ENCODE assay signal across 1 cellular context in genomic region chr4:30754021-30754420, GRCh38.
TF ChIP-seq lines count a peak whose summit lies in the region.

No MANE protein-coding gene starts in this region.

TF ChIP-seq in SK-N-SH treated with all-trans-retinoic acid at 6 μM for 48 hours, 23 proteins besides CTCF, POLR2A, EP300 and RAD21:
- TF ChIP-seq TSHZ2 (CRISPR knock-in tag; IDR thresholded peaks at IDR 0.05) (no peak), BACH2 (CRISPR knock-in tag; IDR thresholded peaks at IDR 0.05; ENCODE audit: borderline replicate concordance) (no peak), CSRNP3 (CRISPR knock-in tag; IDR thresholded peaks at IDR 0.05) (no peak), ZC3H10 (CRISPR knock-in tag; IDR thresholded peaks at IDR 0.05) (no peak), PATZ1 (CRISPR knock-in tag; IDR thresholded peaks at IDR 0.05; ENCODE audit: borderline replicate concordance) (no peak), PPARA (CRISPR knock-in tag; IDR thresholded peaks at IDR 0.05; ENCODE audit: borderline replicate concordance) (no peak), ARNTL (CRISPR knock-in tag; IDR thresholded peaks at IDR 0.05; ENCODE audit: borderline replicate concordance, low read depth) (no peak), GLIS3 (CRISPR knock-in tag; IDR thresholded peaks at IDR 0.05) (no peak), TOX (CRISPR knock-in tag; IDR thresholded peaks at IDR 0.05; ENCODE audit: borderline replicate concordance) (no peak), CREB5 (CRISPR knock-in tag; IDR thresholded peaks at IDR 0.05; ENCODE audit: low read depth) (no peak), ZNF8 (CRISPR knock-in tag; IDR thresholded peaks at IDR 0.05) (no peak), RARB (CRISPR knock-in tag; IDR thresholded peaks at IDR 0.05) (no peak), CSDC2 (CRISPR knock-in tag; IDR thresholded peaks at IDR 0.05) (no peak), POU6F1 (CRISPR knock-in tag; IDR thresholded peaks at IDR 0.05; ENCODE audit: borderline replicate concordance, low read depth) (no peak), TCF4 (CRISPR knock-in tag; IDR thresholded peaks at IDR 0.05; ENCODE audit: borderline replicate concordance) (no peak), ISL1 (CRISPR knock-in tag; IDR thresholded peaks at IDR 0.05) (no peak), ZNF70 (CRISPR knock-in tag; IDR thresholded peaks at IDR 0.05) (no peak), ZFP30 (CRISPR knock-in tag; IDR thresholded peaks at IDR 0.05) (no peak), OSR1 (CRISPR knock-in tag; IDR thresholded peaks at IDR 0.05) (no peak), ESRRG (CRISPR knock-in tag; IDR thresholded peaks at IDR 0.05) (no peak)
